Comparison of ENCODE assay signal across 18 cellular contexts in genomic region chr13:30353601-30354000, GRCh38. TPM values are rescaled to one million over a fixed set of nuclear protein-coding genes. Genes with fewer than 3 reads are reported as not detected.
DNase-seq lines count a peak whose midpoint lies in the region; ATAC-seq, FAIRE-seq and TF ChIP-seq lines count a peak whose summit lies in the region.
"Had no signal": no experiment of that assay in that cellular context is flagged by ENCODE, and none has a peak within 500 bp of the region (broad histone marks: within the 10 kb centered on the region; RNA-seq: fewer than 3 reads in every experiment).

No MANE protein-coding gene starts in this region.

- TF ChIP-seq POLR2A in K562 (conservative IDR thresholded peaks at IDR 0.05) (no peak), sigmoid colon (IDR thresholded peaks at IDR 0.05) (no peak)

- no peak overlapping the region for H3K9ac ChIP-seq in BLaER1
- H3K9ac ChIP-seq in K562 (ENCODE audit: insufficient read depth in 1 of 2, low read depth in 2 of 2, low read length in 2 of 2), result no peak overlapping the region

- no TSS peak for BruUV-seq in K562 (replicated peaks; lab: Mats Ljungman, UMichigan)

- peaks cover 6% of the 10 kb centered on the region; the same call in 1 of the 2 replicates for H4K20me1 ChIP-seq in BLaER1
- no peaks in the 10 kb centered on the region for H4K20me1 ChIP-seq in DOHH2 (ENCODE audit: control insufficient read depth, insufficient read depth, low read depth, low read length)
- H4K20me1 ChIP-seq in K562 (replicated peaks; ENCODE audit: control insufficient read depth, insufficient read depth, low read length), result no peaks in the 10 kb centered on the region

- POLR2A ChIA-PET in K562 (lab: Yijun Ruan, JAX), result no interaction called here

- H3K4me2 ChIP-seq in BLaER1 (peak overlapping the region; percentile 87; the same call in 1 of the 2 replicates), DOHH2 (ENCODE audit: low read length) (no peak overlapping the region), K562 (ENCODE audit: insufficient read depth, low read length) (no peak overlapping the region)

- no peaks in the 10 kb centered on the region for H3K9me1 ChIP-seq in K562 (ENCODE audit: control insufficient read depth, insufficient read depth, low read length)

- intact Hi-C loops in K562 (cut with micrococcal nuclease) (no loop called here), sigmoid colon (cut with DNase I) (no loop called here)

- DNase-seq in NCI-H526 (lab: John Stamatoyannopoulos, UW) (peak; percentile 29 to 51), K562 (ENCODE audit: extremely low read depth in 1 of 4, low spot score in 3 of 4) (no peak), sigmoid colon (no peak), small intestine (no peak), islet precursor cell (no peak)
- DNase-seq: 8988T; AML-193; C1 segment of cervical spinal cord; CD4-positive, alpha-beta memory T cell; DMS153; HCEC 1CT; HFFc6; Kasumi-1 had no signal

- peaks cover 72% of the 10 kb centered on the region for H3K36me3 ChIP-seq in BLaER1
- peaks cover 62% of the 10 kb centered on the region for H3K36me3 ChIP-seq in DOHH2 (ENCODE audit: control insufficient read depth, low read length)
- H3K36me3 ChIP-seq in K562 (ENCODE audit: control insufficient read depth, insufficient read depth, low read length), result no peaks in the 10 kb centered on the region
- no peaks in the 10 kb centered on the region for H3K36me3 ChIP-seq in sigmoid colon
- H3K36me3 ChIP-seq in small intestine (ENCODE audit: control insufficient read depth in 2 of 2, insufficient read depth in 2 of 2, low read length in 2 of 2), result no peaks in the 10 kb centered on the region

- H3K27ac ChIP-seq in BLaER1 (no peak overlapping the region), DOHH2 (ENCODE audit: low read depth, low read length) (peak overlapping the region; percentile 92), K562 (ENCODE audit: extremely low read depth, low read depth, low read length) (no peak overlapping the region), sigmoid colon (no peak overlapping the region), small intestine (ENCODE audit: low read depth in 1 of 2, low read length in 1 of 2) (no peak overlapping the region)
- H3K27ac ChIP-seq: HL-60 had no signal

- WGBS in K562 (ENCODE audit: insufficient coverage, low coverage, missing lambda C conversion rate), result 42% methylated on average over 2 of the region's 2 CpGs
- 84 to 90% methylated on average over 2 of the region's 2 CpGs for WGBS in sigmoid colon, 2 donors
- 86 to 90% (median 88%) methylated on average over 2 of the region's 2 CpGs for WGBS in small intestine, 3 donors

- FAIRE-seq in K562 (lab: Jason Lieb, UNC), result no peak
- no peak for FAIRE-seq in small intestine (lab: Jason Lieb, UNC)
- FAIRE-seq: D721Med had no signal

- TF ChIP-seq CTCF in DOHH2 (IDR thresholded peaks at IDR 0.05; ENCODE audit: low read depth, low read length, poor library complexity, severe bottlenecking), result no peak
- TF ChIP-seq CTCF in K562 (IDR thresholded peaks at IDR 0.05 in 2 of 3, conservative IDR thresholded peaks at IDR 0.05 in 1 of 3; ENCODE audit: insufficient read depth in 2 of 3, low read depth in 1 of 3, low read length in 3 of 3), result no peak
- TF ChIP-seq CTCF in sigmoid colon (IDR thresholded peaks at IDR 0.05), result no peak

- peaks cover 16% of the 10 kb centered on the region for H3K9me3 ChIP-seq in BLaER1
- H3K9me3 ChIP-seq in DOHH2 (ENCODE audit: control insufficient read depth, insufficient read depth, low read length), result peaks cover 12% of the 10 kb centered on the region; the same call in 1 of the 2 replicates
- peaks cover 2% of the 10 kb centered on the region; the same call in 1 of the 2 replicates for H3K9me3 ChIP-seq in K562 (replicated peaks; ENCODE audit: control insufficient read depth, insufficient read depth, low read depth, low read length)
- no peaks in the 10 kb centered on the region for H3K9me3 ChIP-seq in sigmoid colon
- H3K9me3 ChIP-seq in small intestine (ENCODE audit: control insufficient read depth, low read depth), result no peaks in the 10 kb centered on the region

- TF ChIP-seq RAD21 in K562 (CRISPR knock-in tag; conservative IDR thresholded peaks at IDR 0.05 in 1 of 2, IDR thresholded peaks at IDR 0.05 in 1 of 2), result no peak

- H3K27me3 ChIP-seq in BLaER1, result no peaks in the 10 kb centered on the region
- H3K27me3 ChIP-seq in DOHH2 (ENCODE audit: control insufficient read depth, low read length), result no peaks in the 10 kb centered on the region
- no peaks in the 10 kb centered on the region for H3K27me3 ChIP-seq in K562 (ENCODE audit: control insufficient read depth in 2 of 2, insufficient read depth in 2 of 2, low read length in 2 of 2)
- H3K27me3 ChIP-seq in sigmoid colon, result no peaks in the 10 kb centered on the region
- no peaks in the 10 kb centered on the region for H3K27me3 ChIP-seq in small intestine (ENCODE audit: control insufficient read depth in 2 of 2, insufficient read depth in 2 of 2, low read length in 2 of 2)

- peaks cover 35% of the 10 kb centered on the region for H3F3A ChIP-seq in DOHH2 (ENCODE audit: control insufficient read depth, insufficient read depth)

- CTCF ChIA-PET in K562 (lab: Yijun Ruan, JAX; ENCODE audit: low intra/inter-chr PET ratio), result no interaction called here

- TF ChIP-seq EP300 in K562 (IDR thresholded peaks at IDR 0.05; ENCODE audit: low read length) (no peak), sigmoid colon (IDR thresholded peaks at IDR 0.05) (no peak)

- no peak overlapping the region for H2AFZ ChIP-seq in K562 (ENCODE audit: low read depth, low read length)

- H3K4me1 ChIP-seq in BLaER1 (peaks cover 65% of the 10 kb centered on the region), DOHH2 (ENCODE audit: control insufficient read depth, low read length) (peaks cover 67% of the 10 kb centered on the region), K562 (replicated peaks in 1 of 2; ENCODE audit: control insufficient read depth in 2 of 2, insufficient read depth in 2 of 2, low read length in 2 of 2) (peaks cover 0 to 4% of the 10 kb centered on the region in 2 experiments; a peak in 1 of 5 replicates), sigmoid colon (no peaks in the 10 kb centered on the region), small intestine (ENCODE audit: control insufficient read depth in 2 of 2, insufficient read depth in 1 of 2, low read depth in 1 of 2, low read length in 1 of 2) (no peaks in the 10 kb centered on the region)

- ATAC-seq in K562 (no peak), HG02885 (IDR thresholded peaks at IDR 0.05; ENCODE audit: poor library complexity, unreplicated experiment) (no peak)

- no peaks in the 10 kb centered on the region for H3K9me2 ChIP-seq in DOHH2 (replicated peaks; ENCODE audit: control insufficient read depth, low read length)

- in situ Hi-C loops in K562 (cut with MboI), result no loop called here

- H3K79me2 ChIP-seq in DOHH2 (ENCODE audit: control insufficient read depth, low read length), result peaks cover 7% of the 10 kb centered on the region; the same call in 1 of the 2 replicates
- H3K79me2 ChIP-seq in K562 (ENCODE audit: control insufficient read depth, insufficient read depth, low read length), result no peaks in the 10 kb centered on the region

- H3K4me3 ChIP-seq in BLaER1 (no peak overlapping the region), DOHH2 (ENCODE audit: low read length) (no peak overlapping the region), K562 (no peak overlapping the region), sigmoid colon (no peak overlapping the region), small intestine (ENCODE audit: low read depth in 1 of 2, low read length in 2 of 2) (no peak overlapping the region)

TF ChIP-seq in K562, 482 proteins besides CTCF, POLR2A, EP300 and RAD21:
- TF ChIP-seq CEBPG (CRISPR knock-in tag; IDR thresholded peaks at IDR 0.05) (no peak), CEBPG (tag; conservative IDR thresholded peaks at IDR 0.05 in 1 of 2, IDR thresholded peaks at IDR 0.05 in 1 of 2) (peak in 1 of 2 experiments; percentile 52; a peak in 2 of 4 replicates), CEBPB (tag; IDR thresholded peaks at IDR 0.05) (peak; percentile 34; the same call in 1 of the 2 replicates), MEF2A (IDR thresholded peaks at IDR 0.05; ENCODE audit: control insufficient read depth, low read depth, low read length) (no peak)

RNA-seq across cellular contexts. Expression of gene KATNAL1, which starts 46.2 kb away (rescaled TPM):
- 12.1 and 24.1 TPM in 2 replicates for total RNA-seq in K562 (2011; cell fraction: chromatin; rRNA removed; ENCODE audit: low replicate concordance)
- total RNA-seq in K562 (2011; cell fraction: nucleolus; rRNA removed), result 4.2 and 5.1 TPM in 2 replicates
- total RNA-seq in K562 (2011; cell fraction: nucleoplasm; rRNA removed), result 14.5 and 20.1 TPM in 2 replicates
- total RNA-seq in K562 (2014; rRNA removed), result 2.2 and 3.5 TPM in 2 replicates
- total RNA-seq in K562 (2014; rRNA removed; fragmentation: Illumina TruSeq; extraction: Trizol), result 8.2 and 9.7 TPM in 2 replicates
- 6.0 and 6.3 TPM in 2 replicates for total RNA-seq in K562 (2015; rRNA removed; fragmentation: Illumina TruSeq; extraction: Trizol)
- total RNA-seq in K562 (2021), result 6.3 and 6.4 TPM in 2 replicates
- 4.9 and 6.7 TPM in 2 replicates for polyA plus RNA-seq in K562 (2011; rRNA removed)
- polyA plus RNA-seq in K562 (2011; cell fraction: cytosol; rRNA removed), result 1.5 and 3.0 TPM in 2 replicates
- 4.2 and 4.8 TPM in 2 replicates for polyA plus RNA-seq in K562 (2011; cell fraction: nucleus; rRNA removed)
- polyA plus RNA-seq in K562 (2012), result 2.9 and 4.4 TPM in 2 replicates
- 4.6 and 5.5 TPM in 2 replicates for polyA plus RNA-seq in K562 (2014; fragmentation: Illumina TruSeq; extraction: Trizol)
- 1 to 10 TPM; 2.7 to 3.0 TPM for polyA plus RNA-seq in K562 (2014; fragmentation: Nextera tagmentation; extraction: Ambion mirVana)
- 2.4 and 2.5 TPM in 2 replicates for polyA plus RNA-seq in K562 (2014; rRNA removed)
- polyA minus RNA-seq in K562 (2011; rRNA and poly(A)+ RNA removed), result 11.7 and 16.3 TPM in 2 replicates
- 2.2 and 4.9 TPM in 2 replicates for polyA minus RNA-seq in K562 (2011; cell fraction: cytosol; rRNA and poly(A)+ RNA removed)
- 5.4 and 11.6 TPM in 2 replicates for polyA minus RNA-seq in K562 (2011; cell fraction: nucleus; rRNA and poly(A)+ RNA removed)
- total RNA-seq in sigmoid colon, result 10 to 100 TPM; 31.9 to 51.2 (median 45.5) TPM
- 1 to 10 TPM in 2 of 3 donors, under 1 TPM in 1; 0.92 to 2.8 (median 1.8) TPM for polyA plus RNA-seq in sigmoid colon
- 1 to 10 TPM in 2 of 3 donors, under 1 TPM in 1; 0.22 to 1.9 (median 1.1) TPM for polyA plus RNA-seq in small intestine

Comparison
In these comparisons a context has a peak if more than half of its experiments do, and no peak if none do; other contexts are left out.
1. DNase-seq: peak in NCI-H526 (2 of 2); none in K562 (0 of 4), sigmoid colon (single experiment), small intestine (single experiment) and islet precursor cell (single experiment).